In genomic region chr12:49623142-49623899, GRCh38 we compare ENCODE assay signal across 8 cellular contexts. TPM values are rescaled to one million over a fixed set of nuclear protein-coding genes. Genes with fewer than 3 reads are reported as not detected.
DNase-seq lines count a peak whose midpoint lies in the region; ATAC-seq and TF ChIP-seq lines count a peak whose summit lies in the region.

Gene PRPF40B, plus strand, starts transcription at chr12:49623561. Its CDS starts 30 bp downstream, at chr12:49623591.

- peak; percentile 55 for ATAC-seq in GM18858 (IDR thresholded peaks at IDR 0.05; ENCODE audit: unreplicated experiment)
- ATAC-seq in HG03066 (IDR thresholded peaks at IDR 0.05; ENCODE audit: low read depth, unreplicated experiment) = peak; percentile 62
- peak; percentile 84 for ATAC-seq in WTC11

- H3K27ac Mint-ChIP-seq in WTC11 = peak within 1 kb of the TSS; percentile 92

- H3K4me1 Mint-ChIP-seq in WTC11 = peaks cover 35% of the 10 kb centered on the region

- TF ChIP-seq CTCF in WTC11 (IDR thresholded peaks at IDR 0.05) = peak; percentile 47; the same call in 1 of the 2 replicates
- TF ChIP-seq CTCF in cardiac fibroblast (IDR thresholded peaks at IDR 0.05; ENCODE audit: low read depth, low read length) = no peak

- H3K4me3 ChIP-seq in cardiac fibroblast (replicated peaks in 1 of 2; ENCODE audit: low read depth in 2 of 2, low read length in 2 of 2) = peak within 1 kb of the TSS; percentile 47 to 63

- H3K27me3 Mint-ChIP-seq in WTC11 (ENCODE audit: low read depth) = no peaks in the 10 kb centered on the region

- H3K4me3 Mint-ChIP-seq in WTC11 = peak within 1 kb of the TSS; percentile 90

- in situ Hi-C loops in ACHN (cut with HindIII; ENCODE audit: low pct_ligation_motif_present, low pct_unique_long_range_greater_than_20kb, low sequenced_read_pairs) = no loop called here

- DNase-seq in ACHN = peak; percentile 91
- peak; percentile 90 for DNase-seq in NCI-H2171 treated with DMSO at 0.1 percent for 48 hours (lab: John Stamatoyannopoulos, UW)
- DNase-seq in WTC11 (ENCODE audit: low spot score) = peak; percentile 92
- peak; percentile 79 to 89 for DNase-seq in cardiac fibroblast (ENCODE audit: low read depth in 2 of 2)
- DNase-seq in islet precursor cell = peak; percentile 98
- peak; percentile 70 to 79 (median 74) for DNase-seq in stimulated activated CD4-positive, alpha-beta T cell treated with anti-CD3 and anti-CD28 coated beads, Interleukin-12 subunit alpha, Interleukin-12 subunit beta, amount 100 ng/mL, for 48 hours (ENCODE audit: low read depth in 2 of 3, low spot score in 1 of 3)

- POLR2A ChIA-PET in WTC11 (lab: Charles Lee) = interaction anchor here (0.6 to 2.0 kb wide), 4 partner anchors 14 to 446 kb away, joined by 3 to 9 read pairs (median 4); partner anchors contain the start of gene TMBIM6

- no peaks in the 10 kb centered on the region for H3K9me3 Mint-ChIP-seq in WTC11

- no peaks in the 10 kb centered on the region for H3K36me3 Mint-ChIP-seq in WTC11

- CTCF ChIA-PET in WTC11 (lab: Charles Lee) = interaction anchor here (0.5 to 5.2 kb wide), 45 partner anchors 8 to 889 kb away, joined by 3 to 74 read pairs (median 4); partner anchors contain the start of genes FAM186B, PRPH, SPATS2 and TMBIM6

TF ChIP-seq in WTC11, 78 proteins besides CTCF, POLR2A, EP300 and RAD21:
- TF ChIP-seq, protein P1, sequence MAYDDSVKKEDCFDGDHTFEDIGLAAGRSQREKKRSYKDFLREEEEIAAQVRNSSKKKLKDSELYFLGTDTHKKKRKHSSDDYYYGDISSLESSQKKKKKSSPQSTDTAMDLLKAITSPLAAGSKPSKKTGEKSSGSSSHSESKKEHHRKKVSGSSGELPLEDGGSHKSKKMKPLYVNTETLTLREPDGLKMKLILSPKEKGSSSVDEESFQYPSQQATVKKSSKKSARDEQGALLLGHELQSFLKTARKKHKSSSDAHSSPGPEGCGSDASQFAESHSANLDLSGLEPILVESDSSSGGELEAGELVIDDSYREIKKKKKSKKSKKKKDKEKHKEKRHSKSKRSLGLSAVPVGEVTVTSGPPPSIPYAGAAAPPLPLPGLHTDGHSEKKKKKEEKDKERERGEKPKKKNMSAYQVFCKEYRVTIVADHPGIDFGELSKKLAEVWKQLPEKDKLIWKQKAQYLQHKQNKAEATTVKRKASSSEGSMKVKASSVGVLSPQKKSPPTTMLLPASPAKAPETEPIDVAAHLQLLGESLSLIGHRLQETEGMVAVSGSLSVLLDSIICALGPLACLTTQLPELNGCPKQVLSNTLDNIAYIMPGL (CRISPR knock-in tag; IDR thresholded peaks at IDR 0.05) = 0 out of 2 replicates have a peak, but pooled peaks have one; percentile 28
- TF ChIP-seq FOXP1 (CRISPR knock-in tag; IDR thresholded peaks at IDR 0.05; ENCODE audit: borderline replicate concordance) = no peak
- TF ChIP-seq TEAD1 (CRISPR knock-in tag; IDR thresholded peaks at IDR 0.05) = peak; percentile 33; the same call in 1 of the 2 replicates
- TF ChIP-seq, protein P2, sequence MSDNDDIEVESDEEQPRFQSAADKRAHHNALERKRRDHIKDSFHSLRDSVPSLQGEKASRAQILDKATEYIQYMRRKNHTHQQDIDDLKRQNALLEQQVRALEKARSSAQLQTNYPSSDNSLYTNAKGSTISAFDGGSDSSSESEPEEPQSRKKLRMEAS (CRISPR knock-in tag; IDR thresholded peaks at IDR 0.05) = peak; percentile 47; the same call in 1 of the 2 replicates
- TF ChIP-seq FOXP4 (CRISPR knock-in tag; IDR thresholded peaks at IDR 0.05) = peak; percentile 55; the same call in 1 of the 2 replicates
- peak; percentile 83 for TF ChIP-seq SP1 (CRISPR knock-in tag; conservative IDR thresholded peaks at IDR 0.05)
- TF ChIP-seq E2F1 (CRISPR knock-in tag; IDR thresholded peaks at IDR 0.05) = no peak
- TF ChIP-seq, protein P3, sequence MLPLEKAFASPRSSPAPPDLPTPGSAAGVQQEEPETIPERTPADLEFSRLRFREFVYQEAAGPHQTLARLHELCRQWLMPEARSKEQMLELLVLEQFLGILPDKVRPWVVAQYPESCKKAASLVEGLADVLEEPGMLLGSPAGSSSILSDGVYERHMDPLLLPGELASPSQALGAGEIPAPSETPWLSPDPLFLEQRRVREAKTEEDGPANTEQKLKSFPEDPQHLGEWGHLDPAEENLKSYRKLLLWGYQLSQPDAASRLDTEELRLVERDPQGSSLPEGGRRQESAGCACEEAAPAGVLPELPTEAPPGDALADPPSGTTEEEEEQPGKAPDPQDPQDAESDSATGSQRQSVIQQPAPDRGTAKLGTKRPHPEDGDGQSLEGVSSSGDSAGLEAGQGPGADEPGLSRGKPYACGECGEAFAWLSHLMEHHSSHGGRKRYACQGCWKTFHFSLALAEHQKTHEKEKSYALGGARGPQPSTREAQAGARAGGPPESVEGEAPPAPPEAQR (CRISPR knock-in tag; IDR thresholded peaks at IDR 0.05) = no peak
- peak; percentile 84 for TF ChIP-seq NFYB (CRISPR knock-in tag; conservative IDR thresholded peaks at IDR 0.05; ENCODE audit: low read depth)
- peak; percentile 85 for TF ChIP-seq ZNF423 (CRISPR knock-in tag; IDR thresholded peaks at IDR 0.05)

RNA-seq across cellular contexts. Expression of gene PRPF40B, which starts in this region (rescaled TPM):
- total RNA-seq in WTC11 (2021) = 38.0 to 46.0 TPM (median 40.5 TPM) in 3 replicates

Comparison
In these comparisons a context has a peak if more than half of its experiments do, and no peak if none do; other contexts are left out.
1. Peak in every context shown above with its lines: DNase-seq, ATAC-seq and H3K4me3 ChIP-seq.